33 cellular contexts compared by ENCODE assay signal in genomic region chr2:2887772-2888387, GRCh38.
"Had no signal": no experiment of that assay in that cellular context is flagged by ENCODE, and none has a peak within 500 bp of the region (broad histone marks: within the 10 kb centered on the region; RNA-seq: fewer than 3 reads in every experiment).

No MANE protein-coding gene starts in this region.

- ATAC-seq: activated T-cell treated with anti-CD3 and anti-CD28 coated beads, Interleukin-2, amount 50 U/mL, for 72 hours; gastrocnemius medialis; mucosa of descending colon; sciatic nerve; stimulated activated effector memory CD8-positive, alpha-beta T cell treated with anti-CD3 and anti-CD28 coated beads, Interleukin-12 subunit alpha, Interleukin-12 subunit beta, amount 100 ng/mL, for 72 hours had no signal

- H3K9me3 ChIP-seq: adrenal gland, ascending aorta, colonic mucosa, gastrocnemius medialis, ovary, prostate gland, thoracic aorta had no signal

- H3K4me1 ChIP-seq: adrenal gland, ascending aorta, colonic mucosa, gastrocnemius medialis, left ventricle myocardium inferior, prostate gland had no signal

- DNase-seq: activated CD4-positive, alpha-beta T cell treated with anti-CD3 and anti-CD28 coated beads for 4 hours; activated CD4-positive, alpha-beta T cell treated with anti-CD3 and anti-CD28 coated beads, Interleukin-2, amount 50 U/mL, for 4 hours; activated naive CD4-positive, alpha-beta T cell treated with anti-CD3 and anti-CD28 coated beads for 36 hours; activated naive CD8-positive, alpha-beta T cell treated with anti-CD3 and anti-CD28 coated beads for 36 hours; activated T-cell treated with anti-CD3 and anti-CD28 coated beads for 4 hours; activated T-cell treated with anti-CD3 and anti-CD28 coated beads, Interleukin-2, amount 50 U/mL, for 72 hours; cerebellar nuclear complex; colonic mucosa; dorsolateral prefrontal cortex; effector memory CD4-positive, alpha-beta T cell; erythroblast; gastrocnemius medialis; glutamatergic neuron; left ventricle myocardium inferior; mesendoderm; mucosa of descending colon; nephron progenitor cell; ovary; retina; stimulated activated CD4-positive, alpha-beta T cell treated with anti-CD3 and anti-CD28 coated beads, Interleukin-4, amount 100 ng/mL, for 24 hours; trophoblast cell had no signal

- FAIRE-seq: islet of Langerhans, urothelium cell line had no signal

- H3K4me3 ChIP-seq: adrenal gland, ascending aorta, cardiac muscle cell, colonic mucosa, dorsolateral prefrontal cortex, gastrocnemius medialis, left ventricle myocardium inferior, lung, mucosa of descending colon, ovary, prostate gland, skin epidermis, thoracic aorta had no signal

- H3K27me3 ChIP-seq: adrenal gland, ascending aorta, cardiac muscle cell, colonic mucosa, dorsolateral prefrontal cortex, gastrocnemius medialis, ovary had no signal

- H3K27ac ChIP-seq: adrenal gland, ascending aorta, cardiac muscle cell, colonic mucosa, dorsolateral prefrontal cortex, gastrocnemius medialis, left ventricle myocardium inferior, ovary, prostate gland, skin epidermis, thoracic aorta, VCaP had no signal

- H3K36me3 ChIP-seq: adrenal gland, ascending aorta, cardiac muscle cell, colonic mucosa, gastrocnemius medialis, left ventricle myocardium inferior, ovary, prostate gland, thoracic aorta had no signal
